Comparison of ENCODE assay signal across 14 cellular contexts in the genomic region with DNA sequence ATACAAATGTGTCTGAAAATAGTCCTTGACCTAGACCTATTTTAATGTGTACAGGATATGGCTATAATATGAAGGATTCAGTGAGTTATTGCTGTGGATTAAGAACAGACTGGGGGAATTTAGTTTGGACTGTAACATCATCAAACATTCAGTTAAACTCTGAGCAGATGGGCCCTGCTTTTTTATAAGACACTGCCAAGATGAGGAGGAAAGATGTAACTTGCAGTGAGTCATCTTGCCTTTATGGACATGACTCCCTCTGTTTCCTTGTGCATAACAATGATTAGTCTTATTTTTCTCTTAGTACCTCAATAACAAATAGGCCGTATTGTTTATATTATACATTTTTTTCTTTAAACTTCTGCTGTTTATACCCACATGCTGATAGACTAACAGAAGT. TPM values are rescaled to one million over a fixed set of nuclear protein-coding genes. Genes with fewer than 3 reads are reported as not detected.
DNase-seq lines count a peak whose midpoint lies in the region; ATAC-seq and TF ChIP-seq lines count a peak whose summit lies in the region.
"Had no signal": no experiment of that assay in that cellular context is flagged by ENCODE, and none has a peak within 500 bp of the region (broad histone marks: within the 10 kb centered on the region; RNA-seq: fewer than 3 reads in every experiment).

No MANE protein-coding gene starts in this region.

- no peak overlapping the region for H3K4me2 ChIP-seq in GM23338
- H3K4me2 ChIP-seq in SK-N-SH, result no peak overlapping the region
- H3K4me2 ChIP-seq: KMS-11 had no signal

- H3F3A ChIP-seq in GM23338 (replicated peaks; ENCODE audit: low read depth), result no peaks in the 10 kb centered on the region
- H3F3A ChIP-seq in SK-N-SH (replicated peaks; ENCODE audit: insufficient read depth), result peaks cover 11% of the 10 kb centered on the region

- H3K27me3 ChIP-seq in GM23338 (ENCODE audit: insufficient read depth), result no peaks in the 10 kb centered on the region
- H3K27me3 ChIP-seq in SK-N-SH (ENCODE audit: insufficient read depth), result no peaks in the 10 kb centered on the region
- no peaks in the 10 kb centered on the region for H3K27me3 ChIP-seq in right lobe of liver
- H3K27me3 ChIP-seq: sigmoid colon, tibial nerve had no signal

- H3K27ac ChIP-seq in GM23338 (ENCODE audit: low read depth), result no peak overlapping the region
- peak overlapping the region; percentile 17 to 71; a peak in 3 of 4 replicates for H3K27ac ChIP-seq in SK-N-SH (ENCODE audit: low read depth in 2 of 2, low read length in 1 of 2)
- no peak overlapping the region for H3K27ac ChIP-seq in right lobe of liver
- H3K27ac ChIP-seq: KMS-11, tibial nerve had no signal

- H3K4me3 Mint-ChIP-seq in GM23338, result no peak overlapping the region
- H3K4me3 Mint-ChIP-seq: activated naive CD8-positive, alpha-beta T cell treated with anti-CD3 and anti-CD28 coated beads, Interleukin-2, amount 10 ng/mL, durations not matched to agents 7 days and 5 days had no signal

- H3K36me3 Mint-ChIP-seq in GM23338 (ENCODE audit: low read depth), result no peaks in the 10 kb centered on the region
- H3K36me3 Mint-ChIP-seq: activated naive CD8-positive, alpha-beta T cell treated with anti-CD3 and anti-CD28 coated beads, Interleukin-2, amount 10 ng/mL, durations not matched to agents 7 days and 5 days had no signal

- CTCF ChIA-PET in SK-N-SH (lab: Yijun Ruan, JAX), result no interaction called here

- peaks cover 1% of the 10 kb centered on the region for H3K27me3 Mint-ChIP-seq in GM23338 (ENCODE audit: insufficient read depth, low read depth, poor library complexity)
- H3K27me3 Mint-ChIP-seq: activated naive CD8-positive, alpha-beta T cell treated with anti-CD3 and anti-CD28 coated beads, Interleukin-2, amount 10 ng/mL, durations not matched to agents 7 days and 5 days had no signal

- H2AFZ ChIP-seq in GM23338 (peak overlapping the region; percentile 28; the same call in 1 of the 2 replicates), SK-N-SH (ENCODE audit: low read depth) (peak overlapping the region; percentile 33; the same call in 1 of the 2 replicates)

- peak overlapping the region; percentile 64 for H3K27ac Mint-ChIP-seq in GM23338
- H3K27ac Mint-ChIP-seq: activated naive CD8-positive, alpha-beta T cell treated with anti-CD3 and anti-CD28 coated beads, Interleukin-2, amount 10 ng/mL, durations not matched to agents 7 days and 5 days had no signal

- H3K9me3 ChIP-seq in SK-N-SH (no peaks in the 10 kb centered on the region), right lobe of liver (no peaks in the 10 kb centered on the region)
- H3K9me3 ChIP-seq: sigmoid colon, tibial nerve had no signal

- POLR2A ChIA-PET in SK-N-SH (lab: Yijun Ruan, JAX), result no interaction called here

- H4K20me1 ChIP-seq in GM23338 (replicated peaks; ENCODE audit: insufficient read depth) (no peaks in the 10 kb centered on the region), SK-N-SH (ENCODE audit: insufficient read depth) (no peaks in the 10 kb centered on the region)

- ATAC-seq in GM23338 (no peak), right lobe of liver (no peak)

- no peak overlapping the region for H3K9ac ChIP-seq in SK-N-SH
- H3K9ac ChIP-seq: KMS-11 had no signal

- in situ Hi-C loops in G401 (cut with HindIII; ENCODE audit: low sequenced_read_pairs), result no loop called here

- H3K36me3 ChIP-seq in GM23338 (ENCODE audit: insufficient read depth), result no peaks in the 10 kb centered on the region
- peaks cover 0 to 4% of the 10 kb centered on the region in 2 experiments for H3K36me3 ChIP-seq in SK-N-SH (replicated peaks in 1 of 2; ENCODE audit: control insufficient read depth in 1 of 2, insufficient read depth in 2 of 2, low read length in 1 of 2)
- H3K36me3 ChIP-seq in right lobe of liver, result no peaks in the 10 kb centered on the region
- H3K36me3 ChIP-seq: sigmoid colon, tibial nerve had no signal

- H3K79me2 ChIP-seq in GM23338 (replicated peaks; ENCODE audit: insufficient read depth) (no peaks in the 10 kb centered on the region), SK-N-SH (ENCODE audit: insufficient read depth) (no peaks in the 10 kb centered on the region)

- TF ChIP-seq CTCF in GM23338 (conservative IDR thresholded peaks at IDR 0.05; ENCODE audit: low read depth in 2 of 2) (no peak), SK-N-SH (IDR thresholded peaks at IDR 0.05) (no peak), fibroblast of mammary gland (conservative IDR thresholded peaks at IDR 0.05; ENCODE audit: control insufficient read depth, insufficient read depth, low read depth, low read length) (no peak), right lobe of liver (IDR thresholded peaks at IDR 0.05) (no peak)

- no peaks in the 10 kb centered on the region; the same call in 2 of the 3 replicates for H3K9me3 Mint-ChIP-seq in GM23338
- H3K9me3 Mint-ChIP-seq: activated naive CD8-positive, alpha-beta T cell treated with anti-CD3 and anti-CD28 coated beads, Interleukin-2, amount 10 ng/mL, durations not matched to agents 7 days and 5 days had no signal

- no peak for TF ChIP-seq EP300 in SK-N-SH (IDR thresholded peaks at IDR 0.05; ENCODE audit: borderline replicate concordance in 1 of 2, low read depth in 1 of 2, low read length in 1 of 2)

- H3K4me3 ChIP-seq in GM23338, result no peak overlapping the region
- no peak overlapping the region for H3K4me3 ChIP-seq in SK-N-SH (ENCODE audit: low read depth in 2 of 2, low read length in 1 of 2)
- no peak overlapping the region for H3K4me3 ChIP-seq in fibroblast of mammary gland (ENCODE audit: control insufficient read depth, low read depth, low read length)
- no peak overlapping the region for H3K4me3 ChIP-seq in right lobe of liver
- H3K4me3 ChIP-seq: sigmoid colon, tibial nerve had no signal

- H3K9me2 ChIP-seq in GM23338 (ENCODE audit: insufficient read depth), result peaks cover 4% of the 10 kb centered on the region
- no peaks in the 10 kb centered on the region for H3K9me2 ChIP-seq in SK-N-SH

- H3K4me1 Mint-ChIP-seq in GM23338, result peaks cover 33% of the 10 kb centered on the region

- intact Hi-C loops in right lobe of liver (cut with DNase I), result no loop called here

- H3K4me1 ChIP-seq in GM23338 (ENCODE audit: insufficient read depth) (peaks cover 27% of the 10 kb centered on the region), SK-N-SH (ENCODE audit: control insufficient read depth in 1 of 2, insufficient read depth in 2 of 2, low read depth in 1 of 2, low read length in 1 of 2) (peaks cover 0 to 5% of the 10 kb centered on the region in 2 experiments; a peak in 2 of 4 replicates), right lobe of liver (no peaks in the 10 kb centered on the region)
- H3K4me1 ChIP-seq: tibial nerve had no signal

- DNase-seq in GM23338 (ENCODE audit: low spot score), result no peak
- no peak for DNase-seq in SK-N-SH
- peak; percentile 92 for DNase-seq in fibroblast of mammary gland (ENCODE audit: low read depth)
- DNase-seq in stromal cell of bone marrow (ENCODE audit: low read depth), result peak; percentile 56
- no peak for DNase-seq in NCI-H748 (lab: John Stamatoyannopoulos, UW; ENCODE audit: unreplicated experiment)
- DNase-seq in NCI-H1417 (lab: John Stamatoyannopoulos, UW), result no peak
- no peak for DNase-seq in right lobe of liver
- DNase-seq in G401 (ENCODE audit: low spot score), result no peak
- DNase-seq: activated naive CD8-positive, alpha-beta T cell treated with anti-CD3 and anti-CD28 coated beads, Interleukin-2, amount 10 ng/mL, durations not matched to agents 7 days and 5 days; effector memory CD4-positive, alpha-beta T cell; RPMI8226; sigmoid colon had no signal

- no peak for TF ChIP-seq POLR2A in right lobe of liver (IDR thresholded peaks at IDR 0.05)

- no peak for TF ChIP-seq RAD21 in SK-N-SH (IDR thresholded peaks at IDR 0.05; ENCODE audit: low read length)

- WGBS in SK-N-SH (ENCODE audit: low lambda C conversion rate), result 46% methylated on average over 1 of the region's 1 CpG
- 67% methylated on average over 1 of the region's 1 CpG for WGBS in right lobe of liver (ENCODE audit: insufficient coverage, low coverage, low lambda C conversion rate, missing lambda C conversion rate)

TF ChIP-seq in GM23338, 12 proteins besides CTCF, POLR2A, EP300 and RAD21 (continues in another document):
- TF ChIP-seq EZH2phosphoT487 (IDR thresholded peaks at IDR 0.05; ENCODE audit: unreplicated experiment) (no peak), JUNB (IDR thresholded peaks at IDR 0.05; ENCODE audit: unreplicated experiment) (no peak)

TF ChIP-seq in SK-N-SH, 30 proteins besides CTCF, POLR2A, EP300 and RAD21:
- TF ChIP-seq RCOR1 (IDR thresholded peaks at IDR 0.05; ENCODE audit: low read length) (no peak), TCF12 (IDR thresholded peaks at IDR 0.05) (peak; percentile 58), JUND (IDR thresholded peaks at IDR 0.05) (peak; percentile 47; the same call in 1 of the 2 replicates), FOSL2 (IDR thresholded peaks at IDR 0.05; ENCODE audit: borderline replicate concordance, low read depth) (peak; percentile 70; the same call in 1 of the 2 replicates), FOXJ3 (CRISPR knock-in tag; IDR thresholded peaks at IDR 0.05) (no peak)
- TF ChIP-seq, protein P1, sequence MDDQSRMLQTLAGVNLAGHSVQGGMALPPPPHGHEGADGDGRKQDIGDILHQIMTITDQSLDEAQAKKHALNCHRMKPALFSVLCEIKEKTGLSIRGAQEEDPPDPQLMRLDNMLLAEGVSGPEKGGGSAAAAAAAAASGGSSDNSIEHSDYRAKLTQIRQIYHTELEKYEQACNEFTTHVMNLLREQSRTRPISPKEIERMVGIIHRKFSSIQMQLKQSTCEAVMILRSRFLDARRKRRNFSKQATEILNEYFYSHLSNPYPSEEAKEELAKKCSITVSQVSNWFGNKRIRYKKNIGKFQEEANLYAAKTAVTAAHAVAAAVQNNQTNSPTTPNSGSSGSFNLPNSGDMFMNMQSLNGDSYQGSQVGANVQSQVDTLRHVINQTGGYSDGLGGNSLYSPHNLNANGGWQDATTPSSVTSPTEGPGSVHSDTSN (IDR thresholded peaks at IDR 0.05), result peak; percentile 19; the same call in 1 of the 2 replicates

RNA-seq across cellular contexts. Expression of a gene that starts 12.2 kb away (rescaled TPM):
- total RNA-seq in GM23338 (2014; rRNA removed; shearing (Covaris generic)), result not detected in 2 replicates
- not detected in 2 replicates for polyA plus RNA-seq in GM23338 (2016; fragmentation: Nextera tagmentation; extraction: Ambion mirVana)
- polyA plus RNA-seq in SK-N-SH (2012; rRNA removed), result not detected in 2 replicates
- not detected in 2 replicates for polyA plus RNA-seq in SK-N-SH (2012; cell fraction: cytosol; rRNA removed)
- polyA plus RNA-seq in SK-N-SH (2012; cell fraction: nucleus; rRNA removed), result not detected in 2 replicates
- not detected for total RNA-seq in right lobe of liver
- total RNA-seq in G401 (2014; rRNA removed; shearing (Covaris generic)), result not detected in 2 replicates
- total RNA-seq: activated naive CD8-positive, alpha-beta T cell treated with anti-CD3 and anti-CD28 coated beads, Interleukin-2, amount 10 ng/mL, durations not matched to agents 7 days and 5 days; sigmoid colon; tibial nerve had no signal

RNA-seq across cellular contexts. Expression of a gene that starts 48.9 kb away (rescaled TPM):
- 31.0 and 36.2 TPM in 2 replicates for total RNA-seq in GM23338 (2014; rRNA removed; shearing (Covaris generic))
- polyA plus RNA-seq in GM23338 (2016; fragmentation: Nextera tagmentation; extraction: Ambion mirVana) (28.3 and 33.6 TPM in 2 replicates), SK-N-SH (2012; rRNA removed) (16.0 and 21.6 TPM in 2 replicates)
- polyA plus RNA-seq in SK-N-SH (2012; cell fraction: cytosol; rRNA removed), result 21.7 and 24.1 TPM in 2 replicates
- 10.3 and 20.5 TPM in 2 replicates for polyA plus RNA-seq in SK-N-SH (2012; cell fraction: nucleus; rRNA removed)
- total RNA-seq in right lobe of liver, result 10 to 100 TPM in 4 of 6 experiments, 1 to 10 TPM in 2; 8.7 to 19.8 (median 16.1) TPM
- 13.5 and 21.4 TPM in 2 replicates for total RNA-seq in G401 (2014; rRNA removed; shearing (Covaris generic))

Comparison
In these comparisons a context has a peak if more than half of its experiments do, and no peak if none do; other contexts are left out.
1. DNase-seq: peak in fibroblast of mammary gland (single experiment) and stromal cell of bone marrow (single experiment); none in GM23338 (single experiment), SK-N-SH (single experiment), NCI-H748 (single experiment), NCI-H1417 (0 of 3), right lobe of liver (0 of 3) and G401 (single experiment).
2. H3K27ac ChIP-seq: peak in SK-N-SH (2 of 2); none in GM23338 (single experiment) and right lobe of liver (0 of 3).